23 cellular contexts compared by ENCODE assay signal in genomic region chr13:60944016-60944415, GRCh38.
"Had no signal": no experiment of that assay in that cellular context is flagged by ENCODE, and none has a peak within 500 bp of the region (broad histone marks: within the 10 kb centered on the region; RNA-seq: fewer than 3 reads in every experiment).

No MANE protein-coding gene starts in this region.

- H3K27ac ChIP-seq: cardiac muscle cell, SJSA1 had no signal

- H3K36me3 ChIP-seq: cardiac muscle cell, MG63, SJSA1 had no signal

- H3K27me3 ChIP-seq: cardiac muscle cell, MG63, SJSA1 had no signal

- H3K9me3 ChIP-seq: MG63, SJSA1 had no signal

- H3K4me1 ChIP-seq: SJSA1 had no signal

- DNase-seq: activated CD4-positive, alpha-beta T cell treated with anti-CD3 and anti-CD28 coated beads for 48 hours; activated CD4-positive, alpha-beta T cell treated with anti-CD3 and anti-CD28 coated beads, Interleukin-2, amount 50 U/mL, for 4 hours; activated CD4-positive, CD25-positive, alpha-beta regulatory T cell treated with anti-CD3 and anti-CD28 coated beads, Interleukin-2, amount 50 U/mL, for 72 hours; activated CD8-positive, alpha-beta T cell treated with anti-CD3 and anti-CD28 coated beads, Interleukin-2, amount 10 ng/mL, durations not matched to agents 7 days and 5 days; activated effector memory CD4-positive, alpha-beta T cell treated with Interleukin-2 at 50 U/mL for 16 hours; activated naive CD4-positive, alpha-beta T cell; activated naive CD8-positive, alpha-beta T cell treated with anti-CD3 and anti-CD28 coated beads, Interleukin-2, amount 50 U/mL, for 24 hours; activated T-cell treated with anti-CD3 and anti-CD28 coated beads, Interleukin-2, amount 50 U/mL, for 24 hours; amniotic stem cell; MG63; MV-4-11; NCI-H1092 treated with DMSO at 0.1 percent for 48 hours; NCI-H1436 treated with DMSO at 0.1 percent for 48 hours; NCI-H187; NCI-H2081; NCI-H446 treated with DMSO at 0.1 percent for 48 hours; NCI-H524 treated with DMSO at 0.1 percent for 48 hours; NCI-H774; OCI-M1; Right ventricle myocardium superior; RPMI8226 had no signal

- H3K4me3 ChIP-seq: cardiac muscle cell, MG63, SJSA1 had no signal
